Comparison of ENCODE assay signal across 21 cellular contexts in genomic region chr3:167700926-167701325, GRCh38. TPM values are rescaled to one million over a fixed set of nuclear protein-coding genes. Genes with fewer than 3 reads are reported as not detected.
"Had no signal": no experiment of that assay in that cellular context is flagged by ENCODE, and none has a peak within 500 bp of the region (broad histone marks: within the 10 kb centered on the region; RNA-seq: fewer than 3 reads in every experiment).

No MANE protein-coding gene starts in this region.

- H3K4me3 ChIP-seq: MG63 had no signal

- H3K9me3 ChIP-seq: MG63 had no signal

- H3K27ac ChIP-seq: RWPE1 had no signal

- H3K27me3 ChIP-seq: MG63 had no signal

- ATAC-seq: SK-N-SH treated with all-trans-retinoic acid at 6 μM for 48 hours had no signal

- DNase-seq: KBM-7, MG63, NCI-H1092, NCI-H1105 treated with DMSO at 0.1 percent for 48 hours, NCI-H1417 treated with DMSO at 0.1 percent for 48 hours, NCI-H146, NCI-H187, NCI-H2029, NCI-H2081 treated with DMSO at 0.1 percent for 48 hours, NCI-H2171, NCI-H226, NCI-H446, NCI-H510A, NCI-H524 treated with DMSO at 0.1 percent for 48 hours, NCI-H69, NCI-H774, SHP77 had no signal

RNA-seq across cellular contexts. Expression of gene WDR49, which starts 47.2 kb away (rescaled TPM):
- total RNA-seq: HT-29, LHCN-M2 had no signal
